In genomic region chr7:44461387-44461786, GRCh38 we compare ENCODE assay signal across 11 cellular contexts. TPM values are rescaled to one million over a fixed set of nuclear protein-coding genes. Genes with fewer than 3 reads are reported as not detected.
DNase-seq lines count a peak whose midpoint lies in the region; ATAC-seq and TF ChIP-seq lines count a peak whose summit lies in the region.
"Had no signal": no experiment of that assay in that cellular context is flagged by ENCODE, and none has a peak within 500 bp of the region (broad histone marks: within the 10 kb centered on the region; RNA-seq: fewer than 3 reads in every experiment).

No MANE protein-coding gene starts in this region.

- TF ChIP-seq CTCF in mammary epithelial cell (conservative IDR thresholded peaks at IDR 0.05 in 1 of 2, IDR thresholded peaks at IDR 0.05 in 1 of 2; ENCODE audit: extremely low read depth in 1 of 2, insufficient read depth in 1 of 2, low read depth in 1 of 2, low read length in 2 of 2), result no peak
- TF ChIP-seq CTCF in MCF 10A (IDR thresholded peaks at IDR 0.05; ENCODE audit: unreplicated experiment), result no peak
- TF ChIP-seq CTCF in PC-3 (conservative IDR thresholded peaks at IDR 0.05; ENCODE audit: low read depth, low read length), result no peak
- no peak for TF ChIP-seq CTCF in chondrocyte (IDR thresholded peaks at IDR 0.05)
- no peak for TF ChIP-seq CTCF in sigmoid colon (IDR thresholded peaks at IDR 0.05)

- no peak overlapping the region for H3K4me3 Mint-ChIP-seq in MCF 10A (ENCODE audit: unreplicated experiment)
- H3K4me3 Mint-ChIP-seq in chondrocyte (ENCODE audit: unreplicated experiment), result no peak overlapping the region
- peak overlapping the region; percentile 74 for H3K4me3 Mint-ChIP-seq in stimulated activated naive CD8-positive, alpha-beta T cell treated with anti-CD3 and anti-CD28 coated beads, Interleukin-15, Interleukin-2, amounts not matched to agents 100 ng/mL and 50 ng/mL, for 24 hours

- no peak for TF ChIP-seq EP300 in sigmoid colon (IDR thresholded peaks at IDR 0.05)

- POLR2A ChIA-PET in MCF 10A (lab: Yijun Ruan, JAX) (interaction anchor here (0.7 to 0.8 kb wide), 2 partner anchors 18 to 28 kb away, joined by 3 to 4 read pairs; no protein-coding TSS in a partner anchor), PC-3 (lab: Charles Lee; ENCODE audit: unreplicated experiment) (no interaction called here)

- no peak overlapping the region for H3K9ac ChIP-seq in mammary epithelial cell (ENCODE audit: insufficient read depth, low read length)
- no peak overlapping the region for H3K9ac ChIP-seq in PC-3 (ENCODE audit: low read length)

- in situ Hi-C loops in mammary epithelial cell (cut with MboI; ENCODE audit: low sequenced_read_pairs in 2 of 2), result no loop called here

- 93% methylated on average over 2 of the region's 2 CpGs for WGBS in mammary epithelial cell (ENCODE audit: low coverage, missing lambda C conversion rate)
- WGBS in sigmoid colon, 2 donors, result 59 to 76% methylated on average over 2 of the region's 2 CpGs

- no peak overlapping the region for H2AFZ ChIP-seq in mammary epithelial cell (ENCODE audit: low read depth, low read length)
- no peak overlapping the region for H2AFZ ChIP-seq in PC-3 (ENCODE audit: low read length)

- BruUV-seq in mammary epithelial cell (replicated peaks; lab: Mats Ljungman, UMichigan) (no TSS peak), MCF 10A (replicated peaks; lab: Mats Ljungman, UMichigan) (no TSS peak), PC-3 (replicated peaks; lab: Mats Ljungman, UMichigan) (no TSS peak)

- H3K27ac ChIP-seq in mammary epithelial cell (ENCODE audit: insufficient read depth, low read depth, low read length) (no peak overlapping the region), PC-3 (ENCODE audit: low read length) (peak overlapping the region; percentile 37), sigmoid colon (no peak overlapping the region)

- no peaks in the 10 kb centered on the region for H4K20me1 ChIP-seq in mammary epithelial cell (ENCODE audit: insufficient read depth, low read length)
- no peaks in the 10 kb centered on the region for H4K20me1 ChIP-seq in PC-3 (ENCODE audit: low read length)

- no peaks in the 10 kb centered on the region for H3K9me3 ChIP-seq in mammary epithelial cell (replicated peaks; ENCODE audit: insufficient read depth, low read length)
- H3K9me3 ChIP-seq in PC-3 (ENCODE audit: low read length), result no peaks in the 10 kb centered on the region
- no peaks in the 10 kb centered on the region for H3K9me3 ChIP-seq in sigmoid colon

- CTCF ChIA-PET in mammary epithelial cell (lab: Charles Lee; ENCODE audit: low non-redundant PET), result no interaction called here
- CTCF ChIA-PET in MCF 10A (lab: Yijun Ruan, JAX), result interaction anchor here (0.9 to 1.2 kb wide), 3 partner anchors 37 to 221 kb away, joined by 3 to 5 read pairs (median 4); no protein-coding TSS in a partner anchor
- CTCF ChIA-PET in PC-3 (lab: Charles Lee), result no interaction called here

- H3F3A ChIP-seq in PC-3 (ENCODE audit: low read length, unreplicated experiment), result no peaks in the 10 kb centered on the region

- H3K36me3 ChIP-seq in mammary epithelial cell (ENCODE audit: insufficient read depth, low read length) (peaks cover under 1% of the 10 kb centered on the region), PC-3 (ENCODE audit: low read depth, low read length) (peaks cover 12% of the 10 kb centered on the region; the same call in 1 of the 2 replicates), sigmoid colon (peaks cover 0 to 14% (median 0%) of the 10 kb centered on the region in 4 donors)

- intact Hi-C loops in mammary epithelial cell (cut with micrococcal nuclease), result no loop called here
- intact Hi-C loops in MCF 10A (cut with micrococcal nuclease), result no loop called here
- intact Hi-C loops in PC-3 (cut with micrococcal nuclease), result no loop called here
- intact Hi-C loops in sigmoid colon (cut with DNase I), result no loop called here

- H3K27ac Mint-ChIP-seq in MCF 10A (ENCODE audit: low read depth, unreplicated experiment), result no peak overlapping the region
- H3K27ac Mint-ChIP-seq in chondrocyte (ENCODE audit: unreplicated experiment), result peak overlapping the region; percentile 30
- peak overlapping the region; percentile 96 for H3K27ac Mint-ChIP-seq in stimulated activated naive CD8-positive, alpha-beta T cell treated with anti-CD3 and anti-CD28 coated beads, Interleukin-15, Interleukin-2, amounts not matched to agents 100 ng/mL and 50 ng/mL, for 24 hours

- ATAC-seq in PC-3, result peak; percentile 82

- H3K36me3 Mint-ChIP-seq in MCF 10A (ENCODE audit: insufficient read depth, unreplicated experiment) (peaks cover 70% of the 10 kb centered on the region), chondrocyte (ENCODE audit: low read depth) (peaks cover 6% of the 10 kb centered on the region)
- peaks cover 74% of the 10 kb centered on the region for H3K36me3 Mint-ChIP-seq in stimulated activated naive CD8-positive, alpha-beta T cell treated with anti-CD3 and anti-CD28 coated beads, Interleukin-15, Interleukin-2, amounts not matched to agents 100 ng/mL and 50 ng/mL, for 24 hours (ENCODE audit: low read depth)

- H3K4me1 Mint-ChIP-seq in MCF 10A (ENCODE audit: insufficient read depth, unreplicated experiment) (peaks cover 10% of the 10 kb centered on the region), chondrocyte (ENCODE audit: low read depth) (peaks cover 32% of the 10 kb centered on the region)
- peaks cover 73% of the 10 kb centered on the region for H3K4me1 Mint-ChIP-seq in stimulated activated naive CD8-positive, alpha-beta T cell treated with anti-CD3 and anti-CD28 coated beads, Interleukin-15, Interleukin-2, amounts not matched to agents 100 ng/mL and 50 ng/mL, for 24 hours (ENCODE audit: low read depth)

- DNase-seq in mammary epithelial cell, result peak; percentile 33
- no peak for DNase-seq in MCF 10A (ENCODE audit: unreplicated experiment)
- DNase-seq in PC-3, result peak; percentile 43
- DNase-seq in chondrocyte (ENCODE audit: low spot score), result no peak
- no peak for DNase-seq in COLO668 (lab: John Stamatoyannopoulos, UW; ENCODE audit: unreplicated experiment)
- DNase-seq in LoVo (ENCODE audit: low spot score), result no peak
- DNase-seq in sigmoid colon, result no peak
- DNase-seq: amygdala, islet precursor cell, NCI-H69 had no signal

- no peak for TF ChIP-seq POLR2A in sigmoid colon (IDR thresholded peaks at IDR 0.05)

- H3K9me3 Mint-ChIP-seq in MCF 10A (ENCODE audit: unreplicated experiment), result no peaks in the 10 kb centered on the region
- H3K9me3 Mint-ChIP-seq in chondrocyte (ENCODE audit: low read depth), result no peaks in the 10 kb centered on the region
- no peaks in the 10 kb centered on the region for H3K9me3 Mint-ChIP-seq in stimulated activated naive CD8-positive, alpha-beta T cell treated with anti-CD3 and anti-CD28 coated beads, Interleukin-15, Interleukin-2, amounts not matched to agents 100 ng/mL and 50 ng/mL, for 24 hours

- dilution Hi-C loops in mammary epithelial cell (cut with HindIII; ENCODE audit: low sequenced_read_pairs), result loop anchor here (10.0 kb wide), 1 partner anchor 217 kb away; no protein-coding TSS in a partner anchor

- H3K4me2 ChIP-seq in mammary epithelial cell (ENCODE audit: insufficient read depth, low read depth, low read length) (peak overlapping the region; percentile 7), PC-3 (ENCODE audit: low read length) (no peak overlapping the region)

- no peaks in the 10 kb centered on the region for H3K27me3 ChIP-seq in mammary epithelial cell (ENCODE audit: insufficient read depth, low read length)
- no peaks in the 10 kb centered on the region for H3K27me3 ChIP-seq in PC-3 (ENCODE audit: low read length)
- no peaks in the 10 kb centered on the region for H3K27me3 ChIP-seq in sigmoid colon

- H3K4me1 ChIP-seq in mammary epithelial cell (ENCODE audit: insufficient read depth, low read length) (peaks cover 20% of the 10 kb centered on the region), PC-3 (ENCODE audit: insufficient read depth, low read length) (peaks cover 13% of the 10 kb centered on the region), sigmoid colon (peaks cover 0 to 13% (median 0%) of the 10 kb centered on the region in 4 donors)

- H3K27me3 Mint-ChIP-seq in MCF 10A (ENCODE audit: insufficient read depth, unreplicated experiment) (no peaks in the 10 kb centered on the region), chondrocyte (ENCODE audit: low read depth) (no peaks in the 10 kb centered on the region)
- H3K27me3 Mint-ChIP-seq in stimulated activated naive CD8-positive, alpha-beta T cell treated with anti-CD3 and anti-CD28 coated beads, Interleukin-15, Interleukin-2, amounts not matched to agents 100 ng/mL and 50 ng/mL, for 24 hours, result no peaks in the 10 kb centered on the region

- no peaks in the 10 kb centered on the region for H3K9me2 ChIP-seq in PC-3 (replicated peaks; ENCODE audit: low read length)

- H3K4me3 ChIP-seq in mammary epithelial cell (replicated peaks in 1 of 3; ENCODE audit: insufficient read depth in 1 of 3, low read depth in 2 of 3, low read length in 3 of 3), result no peak overlapping the region
- H3K4me3 ChIP-seq in PC-3 (ENCODE audit: low read length), result no peak overlapping the region
- no peak overlapping the region for H3K4me3 ChIP-seq in sigmoid colon

- peaks cover 93% of the 10 kb centered on the region for H3K79me2 ChIP-seq in mammary epithelial cell (ENCODE audit: insufficient read depth, low read length)
- peaks cover 89% of the 10 kb centered on the region for H3K79me2 ChIP-seq in PC-3 (ENCODE audit: low read length)

RNA-seq across cellular contexts. Expression of gene NUDCD3, which starts 29.1 kb away (rescaled TPM):
- total RNA-seq in mammary epithelial cell, result 100 to 1,000 TPM in 1 of 2 donors, 10 to 100 TPM in 1; 77.2 to 122 TPM
- polyA plus RNA-seq in mammary epithelial cell, result 48.3 TPM
- polyA minus RNA-seq in mammary epithelial cell, result 154 TPM
- total RNA-seq in MCF 10A (2022), result 85.5 and 87.7 TPM in 2 replicates
- 82.3 and 93.6 TPM in 2 replicates for total RNA-seq in PC-3 (2014; rRNA removed)
- total RNA-seq in chondrocyte, result 99.5 to 105 TPM (median 105 TPM) in 3 replicates
- total RNA-seq in sigmoid colon, result 10 to 100 TPM; 23.5 to 50.5 (median 47.1) TPM
- polyA plus RNA-seq in sigmoid colon, result 10 to 100 TPM; 14.3 to 37.2 (median 15.6) TPM

Comparison
In these comparisons a context has a peak if more than half of its experiments do, and no peak if none do; other contexts are left out.
1. DNase-seq: peak in mammary epithelial cell (single experiment) and PC-3 (single experiment); none in MCF 10A (single experiment), chondrocyte (single experiment), COLO668 (single experiment), LoVo (single experiment) and sigmoid colon (single experiment).